2 cellular contexts compared by ENCODE assay signal in genomic region chr2:105428387-105429018, GRCh38.
A peak's percentile ranks its signal among the peaks of the same experiment; 100 is the strongest.
TF ChIP-seq lines count a peak whose summit lies in the region.

No MANE protein-coding gene starts in this region.

TF ChIP-seq in H1, 55 proteins besides CTCF, POLR2A, EP300 and RAD21:
- TF ChIP-seq JUND (IDR thresholded peaks at IDR 0.05; ENCODE audit: low read length), result no peak
- no peak for TF ChIP-seq EZH2 (IDR thresholded peaks at IDR 0.05; ENCODE audit: low read depth, low read length, severe bottlenecking)
- no peak for TF ChIP-seq SUZ12 (IDR thresholded peaks at IDR 0.05; ENCODE audit: low read length)
- TF ChIP-seq CBX5 (IDR thresholded peaks at IDR 0.05; ENCODE audit: low read depth, low read length), result no peak
- TF ChIP-seq SP4 (IDR thresholded peaks at IDR 0.05; ENCODE audit: low read length), result no peak
- TF ChIP-seq RNF2 (IDR thresholded peaks at IDR 0.05; ENCODE audit: borderline replicate concordance, low read depth, low read length, missing control alignments, poor library complexity, severe bottlenecking), result no peak
- TF ChIP-seq ZNF274 (IDR thresholded peaks at IDR 0.05; ENCODE audit: borderline replicate concordance, extremely low read depth, low read length), result no peak
- no peak for TF ChIP-seq CHD7 (IDR thresholded peaks at IDR 0.05; ENCODE audit: insufficient replicate concordance, low read length)
- no peak for TF ChIP-seq GABPA (IDR thresholded peaks at IDR 0.05; ENCODE audit: borderline replicate concordance, insufficient read depth, low read length)
- TF ChIP-seq CHD2 (IDR thresholded peaks at IDR 0.05; ENCODE audit: low read length), result no peak
- TF ChIP-seq EGR1 (IDR thresholded peaks at IDR 0.05; ENCODE audit: borderline replicate concordance, low read depth, low read length), result no peak
- TF ChIP-seq TEAD4 (IDR thresholded peaks at IDR 0.05; ENCODE audit: low read depth, low read length), result no peak
- TF ChIP-seq NRF1 (IDR thresholded peaks at IDR 0.05; ENCODE audit: low read depth, low read length), result no peak
- TF ChIP-seq YY1 (IDR thresholded peaks at IDR 0.05; ENCODE audit: low read depth, low read length), result no peak
- no peak for TF ChIP-seq NANOG (IDR thresholded peaks at IDR 0.05; ENCODE audit: insufficient read depth, low read depth, low read length, poor library complexity, severe bottlenecking)
- no peak for TF ChIP-seq HDAC2 (IDR thresholded peaks at IDR 0.05; ENCODE audit: borderline replicate concordance in 1 of 2, low read depth in 2 of 2, low read length in 2 of 2)

TF ChIP-seq in HepG2, 621 proteins besides CTCF, POLR2A, EP300 and RAD21:
- TF ChIP-seq ZNF256 (CRISPR knock-in tag; conservative IDR thresholded peaks at IDR 0.05), result no peak
- TF ChIP-seq HDAC1 (CRISPR knock-in tag; IDR thresholded peaks at IDR 0.05), result 0 out of 2 replicates have a peak, but pooled peaks have one; percentile 23
- TF ChIP-seq ZNF383 (CRISPR knock-in tag; IDR thresholded peaks at IDR 0.05; ENCODE audit: borderline replicate concordance), result no peak
- peak; percentile 74 for TF ChIP-seq HES4 (CRISPR knock-in tag; IDR thresholded peaks at IDR 0.05; ENCODE audit: borderline replicate concordance)
- no peak for TF ChIP-seq NFKBIZ (CRISPR knock-in tag; IDR thresholded peaks at IDR 0.05)
- TF ChIP-seq CHD4 (IDR thresholded peaks at IDR 0.05; ENCODE audit: borderline replicate concordance, low read length), result no peak
- no peak for TF ChIP-seq TBL1XR1 (IDR thresholded peaks at IDR 0.05; ENCODE audit: borderline replicate concordance, low read length, partially characterized antibody)
- TF ChIP-seq ZFX (CRISPR knock-in tag; IDR thresholded peaks at IDR 0.05; ENCODE audit: low read depth), result peak; percentile 34; the same call in 1 of the 2 replicates
- no peak for TF ChIP-seq YEATS2 (CRISPR knock-in tag; IDR thresholded peaks at IDR 0.05; ENCODE audit: borderline replicate concordance)
- TF ChIP-seq NR0B2 (CRISPR knock-in tag; IDR thresholded peaks at IDR 0.05), result 0 out of 2 replicates have a peak, but pooled peaks have one; percentile 14
- no peak for TF ChIP-seq ZNF337 (CRISPR knock-in tag; IDR thresholded peaks at IDR 0.05; ENCODE audit: borderline replicate concordance, low read depth)
- peak; percentile 35; the same call in 1 of the 2 replicates for TF ChIP-seq ZNF687 (CRISPR knock-in tag; IDR thresholded peaks at IDR 0.05)
- peak; percentile 27; the same call in 1 of the 2 replicates for TF ChIP-seq KDM5B (CRISPR knock-in tag; IDR thresholded peaks at IDR 0.05; ENCODE audit: borderline replicate concordance)
- no peak for TF ChIP-seq JUNB (CRISPR knock-in tag; IDR thresholded peaks at IDR 0.05; ENCODE audit: borderline replicate concordance)
